ENCODE assay signal across 8 cellular contexts in genomic region chr19:10388957-10389356, GRCh38. TPM values are rescaled to one million over a fixed set of nuclear protein-coding genes. Genes with fewer than 3 reads are reported as not detected.
A peak's percentile ranks its signal among the peaks of the same experiment; 100 is the strongest.
DNase-seq lines count a peak whose midpoint lies in the region; ATAC-seq, FAIRE-seq and TF ChIP-seq lines count a peak whose summit lies in the region.

No MANE protein-coding gene starts in this region.

- 0% methylated on average over 3 of the region's 3 CpGs for WGBS in small intestine, 3 donors

- ATAC-seq in HG03097 (IDR thresholded peaks at IDR 0.05; ENCODE audit: low FRiP score, unreplicated experiment) (no peak), GM19463 (IDR thresholded peaks at IDR 0.05; ENCODE audit: unreplicated experiment) (no peak)

- TF ChIP-seq CTCF in GM12873 (IDR thresholded peaks at IDR 0.05; ENCODE audit: insufficient read depth, low read depth, low read length, missing control alignments) = peak; percentile 94
- TF ChIP-seq CTCF in astrocyte (IDR thresholded peaks at IDR 0.05; ENCODE audit: insufficient read depth, low read depth, low read length) = peak; percentile 98

- H3K9me3 ChIP-seq in astrocyte (ENCODE audit: insufficient read depth, low read depth, low read length) (no peaks in the 10 kb centered on the region), small intestine (ENCODE audit: control insufficient read depth, low read depth) (no peaks in the 10 kb centered on the region)

- no peak overlapping the region for H3K4me3 Mint-ChIP-seq in astrocyte (ENCODE audit: unreplicated experiment)

- no peak overlapping the region for H3K4me2 ChIP-seq in astrocyte (ENCODE audit: low read length)

- H3K4me1 ChIP-seq in astrocyte (ENCODE audit: insufficient read depth, low read length) (no peaks in the 10 kb centered on the region), small intestine (ENCODE audit: control insufficient read depth in 2 of 2, insufficient read depth in 1 of 2, low read depth in 1 of 2, low read length in 1 of 2) (no peaks in the 10 kb centered on the region)

- no peaks in the 10 kb centered on the region for H3K9me3 Mint-ChIP-seq in astrocyte (ENCODE audit: unreplicated experiment)

- no peaks in the 10 kb centered on the region for H3K27me3 Mint-ChIP-seq in astrocyte (ENCODE audit: low read depth, unreplicated experiment)

- H3K27ac ChIP-seq in astrocyte (ENCODE audit: low read depth, low read length) (no peak overlapping the region), small intestine (ENCODE audit: low read depth in 1 of 2, low read length in 1 of 2) (no peak overlapping the region)

- H3K79me2 ChIP-seq in astrocyte (ENCODE audit: insufficient read depth, low read length) = no peaks in the 10 kb centered on the region

- peaks cover 13% of the 10 kb centered on the region for H3K36me3 Mint-ChIP-seq in astrocyte (ENCODE audit: low read depth, unreplicated experiment)

- H3K4me3 ChIP-seq in astrocyte (ENCODE audit: insufficient read depth, low read depth, low read length) = no peak overlapping the region
- no peak overlapping the region for H3K4me3 ChIP-seq in small intestine (ENCODE audit: low read depth in 1 of 2, low read length in 2 of 2)

- H2AFZ ChIP-seq in astrocyte (ENCODE audit: low read depth, low read length) = no peak overlapping the region

- no peak overlapping the region for H3K9ac ChIP-seq in astrocyte (ENCODE audit: low read length)

- no peaks in the 10 kb centered on the region for H3K4me1 Mint-ChIP-seq in astrocyte (ENCODE audit: low read depth, unreplicated experiment)

- H3K36me3 ChIP-seq in astrocyte (ENCODE audit: insufficient read depth, low read length) (peaks cover 16% of the 10 kb centered on the region), small intestine (ENCODE audit: control insufficient read depth in 2 of 2, insufficient read depth in 2 of 2, low read length in 2 of 2) (peaks cover 15 to 16% of the 10 kb centered on the region in 2 donors)

- DNase-seq in NCI-H2029 (lab: John Stamatoyannopoulos, UW) = peak; percentile 64
- peak; percentile 90 for DNase-seq in T-helper 9 cell
- peak; percentile 42 for DNase-seq in astrocyte (ENCODE audit: low read depth)
- peak; percentile 69 for DNase-seq in hepatic stellate cell (ENCODE audit: low spot score)
- DNase-seq in small intestine = peak; percentile 86

- no peak overlapping the region for H3K27ac Mint-ChIP-seq in astrocyte (ENCODE audit: unreplicated experiment)

- peaks cover 31% of the 10 kb centered on the region for H4K20me1 ChIP-seq in astrocyte (ENCODE audit: insufficient read depth, low read length)

- H3K27me3 ChIP-seq in astrocyte (ENCODE audit: insufficient read depth, low read length) (no peaks in the 10 kb centered on the region), small intestine (ENCODE audit: control insufficient read depth in 2 of 2, insufficient read depth in 2 of 2, low read length in 2 of 2) (no peaks in the 10 kb centered on the region)

- no peak for FAIRE-seq in astrocyte (lab: Jason Lieb, UNC)
- FAIRE-seq in small intestine (lab: Jason Lieb, UNC) = no peak

RNA-seq across cellular contexts. Expression of gene TYK2, which starts 8.6 kb away (rescaled TPM):
- 76.5 and 82.7 TPM in 2 replicates for total RNA-seq in astrocyte
- 100 to 1,000 TPM in 2 of 3 donors, 10 to 100 TPM in 1; 81.8 to 162 (median 146) TPM for polyA plus RNA-seq in small intestine

RNA-seq across cellular contexts. Expression of gene CDC37, which starts 14.4 kb away (rescaled TPM):
- total RNA-seq in astrocyte = 240 TPM in 2 replicates
- 100 to 1,000 TPM; 128 to 202 (median 146) TPM for polyA plus RNA-seq in small intestine

RNA-seq across cellular contexts. Expression of gene PDE4A, which starts 31.4 kb away (rescaled TPM):
- 3.2 and 3.8 TPM in 2 replicates for total RNA-seq in astrocyte
- 1 to 10 TPM in 2 of 3 donors, under 1 TPM in 1; 0.67 to 3.5 (median 2.4) TPM for polyA plus RNA-seq in small intestine

RNA-seq across cellular contexts. Expression of gene ICAM3, which starts 49.5 kb away (rescaled TPM):
- total RNA-seq in astrocyte = 10.9 and 12.4 TPM in 2 replicates
- polyA plus RNA-seq in small intestine = 10 to 100 TPM; 11.5 to 23.8 (median 20.6) TPM

RNA-seq across cellular contexts. Expression of gene RAVER1, which starts 55.6 kb away (rescaled TPM):
- total RNA-seq in astrocyte = 27.5 and 29.6 TPM in 2 replicates
- 10 to 100 TPM; 14.1 to 27.6 (median 14.5) TPM for polyA plus RNA-seq in small intestine
